Comparison of ENCODE assay signal across 17 cellular contexts in genomic region chr4:125891597-125892258, GRCh38.
A peak's percentile ranks its signal among the peaks of the same experiment; 100 is the strongest.
DNase-seq lines count a peak whose midpoint lies in the region; ATAC-seq, FAIRE-seq and TF ChIP-seq lines count a peak whose summit lies in the region.
"Had no signal": no experiment of that assay in that cellular context is flagged by ENCODE, and none has a peak within 500 bp of the region (broad histone marks: within the 10 kb centered on the region; RNA-seq: fewer than 3 reads in every experiment).

No MANE protein-coding gene starts in this region.

- no peak for FAIRE-seq in HepG2 (lab: Jason Lieb, UNC)
- FAIRE-seq: keratinocyte had no signal

- H3K9me3 ChIP-seq in GM23248 (ENCODE audit: low read depth), result no peaks in the 10 kb centered on the region
- no peaks in the 10 kb centered on the region for H3K9me3 ChIP-seq in adipocyte (ENCODE audit: control insufficient read depth, low read length)
- no peaks in the 10 kb centered on the region for H3K9me3 ChIP-seq in HepG2 (ENCODE audit: low read length)
- H3K9me3 ChIP-seq: mucosa of descending colon, Peyer's patch had no signal

- H3K9me3 Mint-ChIP-seq in effector memory CD8-positive, alpha-beta T cell, result peaks cover 6 to 16% of the 10 kb centered on the region in 2 donors
- peaks cover 15% of the 10 kb centered on the region for H3K9me3 Mint-ChIP-seq in activated naive CD8-positive, alpha-beta T cell treated with anti-CD3 and anti-CD28 coated beads, Interleukin-2, amount 50 U/mL, for 24 hours

- 0 out of 2 replicates have a peak overlapping the region, but pooled peaks have one; percentile 14 for H3K4me3 ChIP-seq in GM23248
- no peak overlapping the region for H3K4me3 ChIP-seq in adipocyte (ENCODE audit: low read length)
- no peak overlapping the region for H3K4me3 ChIP-seq in fibroblast of villous mesenchyme (ENCODE audit: low read depth, low read length)
- no peak overlapping the region for H3K4me3 ChIP-seq in HepG2 (replicated peaks in 1 of 3; ENCODE audit: insufficient read depth in 1 of 3, low read depth in 2 of 3, low read length in 3 of 3)
- H3K4me3 ChIP-seq: mucosa of descending colon, Peyer's patch had no signal

- H2AFZ ChIP-seq in GM23248 (no peak overlapping the region), HepG2 (ENCODE audit: low read length) (no peak overlapping the region)
- H2AFZ ChIP-seq: parathyroid adenoma had no signal

- H3K27ac ChIP-seq in GM23248 (peak overlapping the region; percentile 39), HepG2 (ENCODE audit: extremely low read length, insufficient read depth, low read length) (no peak overlapping the region)
- H3K27ac ChIP-seq: parathyroid adenoma, Peyer's patch had no signal

- H3K4me2 ChIP-seq in GM23248 (ENCODE audit: unreplicated experiment) (peak overlapping the region; percentile 34), HepG2 (ENCODE audit: low read depth, low read length) (no peak overlapping the region)

- no peak for TF ChIP-seq RAD21 in HepG2 (CRISPR knock-in tag; IDR thresholded peaks at IDR 0.05)

- CTCF ChIA-PET in HepG2 (lab: Yijun Ruan, JAX; ENCODE audit: low intra/inter-chr PET ratio, low total read pairs), result no interaction called here

- H3K27me3 Mint-ChIP-seq in effector memory CD8-positive, alpha-beta T cell, result no peaks in the 10 kb centered on the region
- no peaks in the 10 kb centered on the region for H3K27me3 Mint-ChIP-seq in activated naive CD8-positive, alpha-beta T cell treated with anti-CD3 and anti-CD28 coated beads, Interleukin-2, amount 50 U/mL, for 24 hours

- no peaks in the 10 kb centered on the region for H3K36me3 ChIP-seq in GM23248 (ENCODE audit: low read depth)
- H3K36me3 ChIP-seq in adipocyte (ENCODE audit: control insufficient read depth, insufficient read depth, low read length, severe bottlenecking), result no peaks in the 10 kb centered on the region
- no peaks in the 10 kb centered on the region for H3K36me3 ChIP-seq in HepG2 (replicated peaks in 1 of 2; ENCODE audit: control insufficient read depth in 1 of 2, insufficient read depth in 2 of 2, low read length in 2 of 2)
- H3K36me3 ChIP-seq: Peyer's patch had no signal

- peaks cover 18% of the 10 kb centered on the region for H3K4me1 ChIP-seq in GM23248 (ENCODE audit: insufficient read depth)
- no peaks in the 10 kb centered on the region for H3K4me1 ChIP-seq in adipocyte (ENCODE audit: control insufficient read depth, insufficient read depth, low read length)
- H3K4me1 ChIP-seq in HepG2 (ENCODE audit: insufficient read depth, low read length), result no peaks in the 10 kb centered on the region
- H3K4me1 ChIP-seq: parathyroid adenoma, Peyer's patch had no signal

- no peak for TF ChIP-seq EP300 in HepG2 (IDR thresholded peaks at IDR 0.05; ENCODE audit: low read depth in 2 of 2, low read length in 2 of 2)
- no peak for TF ChIP-seq EP300 in HepG2 (CRISPR knock-in tag; IDR thresholded peaks at IDR 0.05; ENCODE audit: borderline replicate concordance)

- H4K20me1 ChIP-seq in GM23248 (ENCODE audit: insufficient read depth) (no peaks in the 10 kb centered on the region), HepG2 (ENCODE audit: insufficient read depth, low read length) (no peaks in the 10 kb centered on the region)

- POLR2A ChIA-PET in HepG2 (lab: Yijun Ruan, JAX), result no interaction called here

- no peaks in the 10 kb centered on the region for H3K9me2 ChIP-seq in GM23248 (ENCODE audit: insufficient read depth)

- TF ChIP-seq POLR2A in HepG2 (IDR thresholded peaks at IDR 0.05; ENCODE audit: insufficient read depth in 1 of 2, low read depth in 2 of 2, low read length in 2 of 2), result no peak

- TF ChIP-seq CTCF in fibroblast of villous mesenchyme (IDR thresholded peaks at IDR 0.05; ENCODE audit: insufficient read depth, low read depth, low read length) (no peak), HepG2 (CRISPR knock-in tag; IDR thresholded peaks at IDR 0.05) (no peak)

- no peaks in the 10 kb centered on the region for H3K4me1 Mint-ChIP-seq in effector memory CD8-positive, alpha-beta T cell (ENCODE audit: low read depth in 2 of 2)
- no peaks in the 10 kb centered on the region for H3K4me1 Mint-ChIP-seq in activated naive CD8-positive, alpha-beta T cell treated with anti-CD3 and anti-CD28 coated beads, Interleukin-2, amount 50 U/mL, for 24 hours

- H3K27ac Mint-ChIP-seq in effector memory CD8-positive, alpha-beta T cell, result no peak overlapping the region
- H3K27ac Mint-ChIP-seq in activated naive CD8-positive, alpha-beta T cell treated with anti-CD3 and anti-CD28 coated beads, Interleukin-2, amount 50 U/mL, for 24 hours, result no peak overlapping the region
- H3K27ac Mint-ChIP-seq: activated naive CD4-positive, alpha-beta T cell treated with anti-CD3 and anti-CD28 coated beads for 36 hours; T-helper 1 cell treated with Interleukin-12 subunit alpha and Interleukin-12 subunit beta and Interleukin-4 antibody, amounts not matched to agents 30 μg/mL and 1 μg/mL, for 36 hours had no signal

- peaks cover 14% of the 10 kb centered on the region for H3F3A ChIP-seq in GM23248 (ENCODE audit: insufficient read depth)

- intact Hi-C loops in HepG2 (cut with micrococcal nuclease; ENCODE audit: unreplicated experiment), result no loop called here

- H3K9ac ChIP-seq in GM23248 (no peak overlapping the region), adipocyte (ENCODE audit: low read length) (no peak overlapping the region), HepG2 (ENCODE audit: insufficient read depth, low read depth, low read length) (no peak overlapping the region)
- H3K9ac ChIP-seq: parathyroid adenoma had no signal

- H3K79me2 ChIP-seq in GM23248 (ENCODE audit: insufficient read depth) (no peaks in the 10 kb centered on the region), HepG2 (ENCODE audit: insufficient read depth, low read length) (no peaks in the 10 kb centered on the region)
- H3K79me2 ChIP-seq: parathyroid adenoma had no signal

- in situ Hi-C loops in GM23248 (cut with MboI), result no loop called here
- in situ Hi-C loops in HepG2 (cut with HindIII; ENCODE audit: extremely low pct_ligation_motif_present, low pct_unique_long_range_greater_than_20kb), result no loop called here

- 11 to 14% methylated on average over 4 of the region's 4 CpGs for WGBS in GM23248 (ENCODE audit: low coverage in 1 of 2, low lambda C conversion rate in 2 of 2, missing lambda C conversion rate in 2 of 2), 2 experiments
- WGBS in HepG2 (ENCODE audit: low lambda C conversion rate), result 15% methylated on average over 4 of the region's 4 CpGs

- H3K27me3 ChIP-seq in GM23248 (replicated peaks; ENCODE audit: insufficient read depth) (no peaks in the 10 kb centered on the region), adipocyte (replicated peaks; ENCODE audit: control insufficient read depth, insufficient read depth, low read length) (no peaks in the 10 kb centered on the region), HepG2 (ENCODE audit: control insufficient read depth in 1 of 2, insufficient read depth in 2 of 2, low read length in 2 of 2) (no peaks in the 10 kb centered on the region)
- H3K27me3 ChIP-seq: Peyer's patch had no signal

- no TSS peak for BruUV-seq in HepG2 (replicated peaks; lab: Mats Ljungman, UMichigan)

- DNase-seq in GM23248 (peak; percentile 88), adipocyte (ENCODE audit: low read depth) (peak; percentile 77), fibroblast of villous mesenchyme (ENCODE audit: low read depth) (peak; percentile 99), stromal cell of bone marrow (ENCODE audit: low read depth) (peak; percentile 33), HepG2 (ENCODE audit: low spot score) (no peak)
- DNase-seq in effector memory CD8-positive, alpha-beta T cell, result no peak
- no peak for DNase-seq in activated naive CD8-positive, alpha-beta T cell treated with anti-CD3 and anti-CD28 coated beads, Interleukin-2, amount 50 U/mL, for 24 hours
- DNase-seq: activated naive CD4-positive, alpha-beta T cell treated with anti-CD3 and anti-CD28 coated beads for 36 hours; head of caudate nucleus; NCI-H1694 treated with DMSO at 0.1 percent for 48 hours; NCI-H510A treated with DMSO at 0.1 percent for 48 hours; Peyer's patch had no signal

- ATAC-seq in HepG2, result no peak
- ATAC-seq in effector memory CD8-positive, alpha-beta T cell (replicated peaks), result no peak
- ATAC-seq in activated naive CD8-positive, alpha-beta T cell treated with anti-CD3 and anti-CD28 coated beads, Interleukin-2, amount 50 U/mL, for 24 hours, result no peak
- no peak for ATAC-seq in HG02759 (IDR thresholded peaks at IDR 0.05; ENCODE audit: unreplicated experiment)
- ATAC-seq: mucosa of descending colon had no signal

- H3K36me3 Mint-ChIP-seq in effector memory CD8-positive, alpha-beta T cell (ENCODE audit: insufficient read depth), result peaks cover 4% of the 10 kb centered on the region
- no peaks in the 10 kb centered on the region for H3K36me3 Mint-ChIP-seq in activated naive CD8-positive, alpha-beta T cell treated with anti-CD3 and anti-CD28 coated beads, Interleukin-2, amount 50 U/mL, for 24 hours (ENCODE audit: low read depth)

- H3K4me3 Mint-ChIP-seq in effector memory CD8-positive, alpha-beta T cell, result no peak overlapping the region
- H3K4me3 Mint-ChIP-seq in activated naive CD8-positive, alpha-beta T cell treated with anti-CD3 and anti-CD28 coated beads, Interleukin-2, amount 50 U/mL, for 24 hours, result no peak overlapping the region
- H3K4me3 Mint-ChIP-seq: activated naive CD4-positive, alpha-beta T cell treated with anti-CD3 and anti-CD28 coated beads for 36 hours; T-helper 1 cell treated with Interleukin-12 subunit alpha and Interleukin-12 subunit beta and Interleukin-4 antibody, amounts not matched to agents 30 μg/mL and 1 μg/mL, for 36 hours had no signal

TF ChIP-seq in HepG2, 621 proteins besides CTCF, POLR2A, EP300 and RAD21 (continues in another document):
- TF ChIP-seq BRCA1 (CRISPR knock-in tag; IDR thresholded peaks at IDR 0.05) (no peak), HNRNPH1 (optimal IDR thresholded peaks at IDR 0.05; ENCODE audit: low read depth, low read length) (no peak), MBNL3 (CRISPR knock-in tag; conservative IDR thresholded peaks at IDR 0.05) (no peak), IKZF5 (CRISPR knock-in tag; IDR thresholded peaks at IDR 0.05) (no peak), MEIS2 (CRISPR knock-in tag; IDR thresholded peaks at IDR 0.05) (no peak), TAF1 (CRISPR knock-in tag; IDR thresholded peaks at IDR 0.05) (no peak), RFX3 (CRISPR knock-in tag; IDR thresholded peaks at IDR 0.05) (no peak)

Comparison
In these comparisons a context has a peak if more than half of its experiments do, and no peak if none do; other contexts are left out.
1. DNase-seq: peak in GM23248 (single experiment), adipocyte (single experiment), fibroblast of villous mesenchyme (single experiment) and stromal cell of bone marrow (single experiment); none in HepG2 (single experiment), effector memory CD8-positive, alpha-beta T cell (0 of 3) and activated naive CD8-positive, alpha-beta T cell treated with anti-CD3 and anti-CD28 coated beads, Interleukin-2, amount 50 U/mL, for 24 hours (single experiment).